ENCODE assay signal across 8 cellular contexts in genomic region chr6:151475653-151476523, GRCh38. TPM values are rescaled to one million over a fixed set of nuclear protein-coding genes. Genes with fewer than 3 reads are reported as not detected.
DNase-seq lines count a peak whose midpoint lies in the region; ATAC-seq, FAIRE-seq and TF ChIP-seq lines count a peak whose summit lies in the region.

No MANE protein-coding gene starts in this region.

- no peak overlapping the region for H3K4me3 ChIP-seq in BJ (ENCODE audit: low read depth, low read length)
- peak overlapping the region; percentile 22; the same call in 1 of the 2 replicates for H3K4me3 ChIP-seq in HUES48 (ENCODE audit: low read depth, low read length)
- no peak overlapping the region for H3K4me3 ChIP-seq in RWPE2 (ENCODE audit: severe bottlenecking)

- CTCF ChIA-PET in BJ (lab: Yijun Ruan, JAX) = interaction anchor here (0.6 to 2.6 kb wide), 19 partner anchors 8 to 101 kb away, joined by 3 to 11 read pairs (median 3); no protein-coding TSS in a partner anchor

- H3K4me1 ChIP-seq in HUES48 (ENCODE audit: control insufficient read depth, insufficient read depth, low read length) = peaks cover 5% of the 10 kb centered on the region; the same call in 1 of the 2 replicates
- no peaks in the 10 kb centered on the region for H3K4me1 ChIP-seq in RWPE2 (ENCODE audit: insufficient read depth, poor library complexity, severe bottlenecking)

- no peaks in the 10 kb centered on the region for H3K36me3 Mint-ChIP-seq in brain

- H3K9me3 ChIP-seq in HUES48 (ENCODE audit: control insufficient read depth, insufficient read depth, low read length) = no peaks in the 10 kb centered on the region
- no peaks in the 10 kb centered on the region for H3K9me3 ChIP-seq in RWPE2 (ENCODE audit: severe bottlenecking)

- ATAC-seq in RWPE2 (ENCODE audit: low read depth) = no peak
- ATAC-seq in HG02973 (IDR thresholded peaks at IDR 0.05; ENCODE audit: unreplicated experiment) = no peak

- no peak overlapping the region for H3K4me3 Mint-ChIP-seq in brain

- H3K27ac ChIP-seq in HUES48 (ENCODE audit: low read depth, low read length) (no peak overlapping the region), RWPE2 (ENCODE audit: poor library complexity, severe bottlenecking) (no peak overlapping the region)

- no peak overlapping the region for H3K27ac Mint-ChIP-seq in brain

- H3K27me3 Mint-ChIP-seq in brain = no peaks in the 10 kb centered on the region

- no peaks in the 10 kb centered on the region for H3K36me3 ChIP-seq in BJ (ENCODE audit: control insufficient read depth, insufficient read depth, low read length)
- no peaks in the 10 kb centered on the region for H3K36me3 ChIP-seq in HUES48 (ENCODE audit: control insufficient read depth, insufficient read depth, low read length)
- no peaks in the 10 kb centered on the region for H3K36me3 ChIP-seq in RWPE2 (ENCODE audit: low read depth)

- peaks cover 4% of the 10 kb centered on the region for H3K4me1 Mint-ChIP-seq in brain

- no peak overlapping the region for H3K9ac ChIP-seq in HUES48 (ENCODE audit: low read depth, low read length)

- no peak for DNase-seq in BJ (ENCODE audit: low read depth)
- no peak for DNase-seq in GM18507 (ENCODE audit: extremely low spot score, insufficient read length, low read depth)
- DNase-seq in RWPE2 (ENCODE audit: low spot score) = no peak
- peak; percentile 66 for DNase-seq in kidney glomerular epithelial cell (lab: John Stamatoyannopoulos, UW)
- DNase-seq in stimulated activated naive CD4-positive, alpha-beta T cell (lab: John Stamatoyannopoulos, UW) = peak in 4 of 6 experiments; percentile 16 to 67 (median 34)

- H3K9me3 Mint-ChIP-seq in brain = peaks cover 0 to 3% (median 0%) of the 10 kb centered on the region in 5 experiments

- peak; percentile 77 for TF ChIP-seq CTCF in BJ (IDR thresholded peaks at IDR 0.05; ENCODE audit: insufficient read depth, low read depth, low read length)
- peak; percentile 86 for TF ChIP-seq CTCF in RWPE2 (IDR thresholded peaks at IDR 0.05; ENCODE audit: poor library complexity, severe bottlenecking)
- TF ChIP-seq CTCF in brain (conservative IDR thresholded peaks at IDR 0.05) = peak; percentile 69 to 83

- POLR2A ChIA-PET in BJ (lab: Charles Lee) = no interaction called here

- H3K27me3 ChIP-seq in BJ (ENCODE audit: control insufficient read depth, insufficient read depth, low read length) (no peaks in the 10 kb centered on the region), HUES48 (ENCODE audit: control insufficient read depth, insufficient read depth, low read length) (no peaks in the 10 kb centered on the region), RWPE2 (ENCODE audit: insufficient read depth, poor library complexity, severe bottlenecking) (no peaks in the 10 kb centered on the region)

- FAIRE-seq in GM18507 (lab: Jason Lieb, UNC) = peak; percentile 80

RNA-seq across cellular contexts. Expression of gene CCDC170, which starts 17.9 kb away (rescaled TPM):
- polyA plus RNA-seq in BJ (2011; rRNA removed) = 0.11 and 0.12 TPM in 2 replicates
- polyA minus RNA-seq in BJ (2011; rRNA and poly(A)+ RNA removed) = 0.24 and 0.46 TPM in 2 replicates
- 0.31 TPM for polyA plus RNA-seq in brain (ENCODE audit: insufficient read depth, low read depth, low replicate concordance)

RNA-seq across cellular contexts. Expression of gene RMND1, which starts 24.0 kb away (rescaled TPM):
- 10.4 and 18.9 TPM in 2 replicates for polyA plus RNA-seq in BJ (2011; rRNA removed)
- 9.8 and 10.4 TPM in 2 replicates for polyA minus RNA-seq in BJ (2011; rRNA and poly(A)+ RNA removed)
- polyA plus RNA-seq in brain (ENCODE audit: insufficient read depth, low read depth, low replicate concordance) = 25.2 TPM

Comparison
In these comparisons a context has a peak if more than half of its experiments do, and no peak if none do; other contexts are left out.
1. DNase-seq: peak in kidney glomerular epithelial cell (single experiment) and stimulated activated naive CD4-positive, alpha-beta T cell (4 of 6); none in BJ (single experiment), GM18507 (single experiment) and RWPE2 (single experiment).
2. Peak in every context shown above with its lines, with median percentiles within 50 percentile points of each other: CTCF ChIP-seq.